8 cellular contexts compared by ENCODE assay signal in genomic region chr18:9683418-9684396, GRCh38. TPM values are rescaled to one million over a fixed set of nuclear protein-coding genes. Genes with fewer than 3 reads are reported as not detected.
DNase-seq lines count a peak whose midpoint lies in the region; ATAC-seq and TF ChIP-seq lines count a peak whose summit lies in the region.

No MANE protein-coding gene starts in this region.

- H2AFZ ChIP-seq in GM23338 = peak overlapping the region; percentile 74

- peaks cover 17% of the 10 kb centered on the region for H3K4me1 Mint-ChIP-seq in GM23338

- H3K27me3 ChIP-seq in GM23338 (ENCODE audit: insufficient read depth) = no peaks in the 10 kb centered on the region
- H3K27me3 ChIP-seq in psoas muscle (ENCODE audit: insufficient read depth in 3 of 3, low read length in 2 of 3) = no peaks in the 10 kb centered on the region

- no peak overlapping the region for H3K27ac ChIP-seq in GM23338 (ENCODE audit: low read depth)
- H3K27ac ChIP-seq in RWPE1 = no peak overlapping the region
- no peak overlapping the region for H3K27ac ChIP-seq in psoas muscle

- H3K27me3 Mint-ChIP-seq in GM23338 (ENCODE audit: insufficient read depth, low read depth, poor library complexity) = peaks cover 4% of the 10 kb centered on the region

- CTCF ChIA-PET in RWPE1 (lab: Yijun Ruan, JAX) = interaction anchor here (0.5 to 1.3 kb wide), 11 partner anchors 36 to 721 kb away, joined by 3 to 8 read pairs (median 3); no protein-coding TSS in a partner anchor

- WGBS in psoas muscle, 3 donors = 39 to 48% (median 41%) methylated on average over 9 of the region's 9 CpGs

- H3K79me2 ChIP-seq in GM23338 (replicated peaks; ENCODE audit: insufficient read depth) = no peaks in the 10 kb centered on the region

- H3K36me3 ChIP-seq in GM23338 (ENCODE audit: insufficient read depth) = no peaks in the 10 kb centered on the region
- no peaks in the 10 kb centered on the region for H3K36me3 ChIP-seq in psoas muscle (ENCODE audit: insufficient read depth in 1 of 2, low read depth in 1 of 2)

- no peaks in the 10 kb centered on the region for H3K9me3 ChIP-seq in psoas muscle

- ATAC-seq in GM23338 (peak; percentile 72), psoas muscle (peak; percentile 39 to 65 (median 64)), GM19463 (IDR thresholded peaks at IDR 0.05; ENCODE audit: unreplicated experiment) (no peak), GM21526 (IDR thresholded peaks at IDR 0.05; ENCODE audit: low FRiP score, unreplicated experiment) (no peak), HG03342 (IDR thresholded peaks at IDR 0.05; ENCODE audit: unreplicated experiment) (no peak)

- POLR2A ChIA-PET in RWPE1 (lab: Yijun Ruan, JAX; ENCODE audit: low non-redundant PET) = no interaction called here

- H3K4me3 ChIP-seq in GM23338 (no peak overlapping the region), fibroblast of mammary gland (ENCODE audit: control insufficient read depth, low read depth, low read length) (no peak overlapping the region), psoas muscle (no peak overlapping the region)

- H3K9me2 ChIP-seq in GM23338 (ENCODE audit: insufficient read depth) = no peaks in the 10 kb centered on the region

- no peaks in the 10 kb centered on the region for H3K36me3 Mint-ChIP-seq in GM23338 (ENCODE audit: low read depth)

- no peaks in the 10 kb centered on the region for H3F3A ChIP-seq in GM23338 (replicated peaks; ENCODE audit: low read depth)

- intact Hi-C loops in psoas muscle (cut with DNase I) = loop anchor here in 1 of 2 donors (5.0 kb wide), 2 partner anchors 66 to 89 kb away; no protein-coding TSS in a partner anchor

- TF ChIP-seq CTCF in GM23338 (conservative IDR thresholded peaks at IDR 0.05; ENCODE audit: low read depth in 2 of 2) = peak; percentile 27 to 65; a peak in 3 of 4 replicates
- TF ChIP-seq CTCF in RWPE1 (conservative IDR thresholded peaks at IDR 0.05; ENCODE audit: low read depth) = peak; percentile 58
- TF ChIP-seq CTCF in fibroblast of mammary gland (conservative IDR thresholded peaks at IDR 0.05; ENCODE audit: control insufficient read depth, insufficient read depth, low read depth, low read length) = peak; percentile 73
- peak; percentile 34 for TF ChIP-seq CTCF in psoas muscle (IDR thresholded peaks at IDR 0.05)

- H3K9me3 Mint-ChIP-seq in GM23338 = no peaks in the 10 kb centered on the region; the same call in 2 of the 3 replicates

- no peak overlapping the region for H3K27ac Mint-ChIP-seq in GM23338

- H3K4me1 ChIP-seq in GM23338 (ENCODE audit: insufficient read depth) (peaks cover 8% of the 10 kb centered on the region; the same call in 1 of the 2 replicates), psoas muscle (peaks cover 12% of the 10 kb centered on the region)

- no peaks in the 10 kb centered on the region for H4K20me1 ChIP-seq in GM23338 (replicated peaks; ENCODE audit: insufficient read depth)

- DNase-seq in GM23338 (ENCODE audit: low spot score) = peak; percentile 23
- peak; percentile 39 for DNase-seq in RWPE1 (ENCODE audit: low spot score)
- peak; percentile 85 for DNase-seq in fibroblast of mammary gland (ENCODE audit: low read depth)
- DNase-seq in psoas muscle = no peak
- DNase-seq in NCI-H345 treated with DMSO at 0.1 percent for 48 hours (lab: John Stamatoyannopoulos, UW; ENCODE audit: unreplicated experiment) = no peak

- no peak overlapping the region for H3K4me2 ChIP-seq in GM23338

- H3K4me3 Mint-ChIP-seq in GM23338 = no peak overlapping the region

TF ChIP-seq in GM23338, 12 proteins besides CTCF, POLR2A, EP300 and RAD21 (continues in another document):
- TF ChIP-seq EZH2phosphoT487 (IDR thresholded peaks at IDR 0.05; ENCODE audit: unreplicated experiment) (no peak), STAT1 (IDR thresholded peaks at IDR 0.05; ENCODE audit: unreplicated experiment) (no peak), EZH2 (IDR thresholded peaks at IDR 0.05; ENCODE audit: low read depth, unreplicated experiment) (no peak), ZNF331 (CRISPR knock-in tag; IDR thresholded peaks at IDR 0.05; ENCODE audit: low read depth) (no peak), JUNB (IDR thresholded peaks at IDR 0.05; ENCODE audit: unreplicated experiment) (no peak), NANOG (IDR thresholded peaks at IDR 0.05; ENCODE audit: borderline replicate concordance) (no peak), CREB1 (CRISPR knock-in tag; IDR thresholded peaks at IDR 0.05; ENCODE audit: low read depth) (no peak), ZNF114 (CRISPR knock-in tag; IDR thresholded peaks at IDR 0.05) (no peak), ETS1 (IDR thresholded peaks at IDR 0.05) (no peak), POLR2AphosphoS5 (IDR thresholded peaks at IDR 0.05; ENCODE audit: low read depth) (no peak), ZNF462 (CRISPR knock-in tag; IDR thresholded peaks at IDR 0.05) (no peak)

RNA-seq across cellular contexts. Expression of gene RAB31, which starts 24.4 kb away (rescaled TPM):
- 18.8 and 33.8 TPM in 2 replicates for total RNA-seq in GM23338 (2014; rRNA removed; shearing (Covaris generic))
- polyA plus RNA-seq in GM23338 (2016; fragmentation: Nextera tagmentation; extraction: Ambion mirVana) (34.0 and 46.1 TPM in 2 replicates), psoas muscle (1 to 10 TPM; 2.2 to 4.1 (median 3.0) TPM)
- 1 to 10 TPM; 5.3 to 8.9 (median 6.6) TPM for total RNA-seq in psoas muscle

Comparison
In these comparisons a context has a peak if more than half of its experiments do, and no peak if none do; other contexts are left out.
1. ATAC-seq: peak in GM23338 (single experiment) and psoas muscle (4 of 4); none in GM19463 (single experiment), GM21526 (single experiment) and HG03342 (single experiment).
2. DNase-seq: peak in GM23338 (single experiment), RWPE1 (single experiment) and fibroblast of mammary gland (single experiment); none in psoas muscle (0 of 2) and NCI-H345 treated with DMSO at 0.1 percent for 48 hours (single experiment).
3. Peak in every context shown above with its lines, with median percentiles within 50 percentile points of each other: CTCF ChIP-seq.